Comparison of ENCODE assay signal across 1 cellular context in the genomic region with DNA sequence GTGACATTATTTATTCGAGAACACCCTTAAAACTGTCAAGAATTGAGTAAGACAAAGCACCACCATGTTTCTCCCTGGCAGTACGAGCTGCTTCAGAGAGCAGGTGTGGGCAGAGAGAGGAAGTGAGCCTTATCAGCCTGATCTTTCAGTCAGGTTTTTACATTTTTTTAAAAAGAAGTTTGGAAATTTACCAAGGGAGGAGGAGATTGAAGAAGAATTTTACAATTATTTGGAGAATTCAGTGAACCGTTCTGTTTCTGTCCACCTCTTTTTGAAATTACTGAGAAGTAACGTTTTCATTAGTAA.
TF ChIP-seq lines count a peak whose summit lies in the region.

No MANE protein-coding gene starts in this region.

TF ChIP-seq in K562, 482 proteins besides CTCF, POLR2A, EP300 and RAD21 (continued from another document):
- TF ChIP-seq ZFX (CRISPR knock-in tag; IDR thresholded peaks at IDR 0.05), result 0 out of 2 replicates have a peak, but pooled peaks have one; percentile 12
- TF ChIP-seq, protein P1, sequence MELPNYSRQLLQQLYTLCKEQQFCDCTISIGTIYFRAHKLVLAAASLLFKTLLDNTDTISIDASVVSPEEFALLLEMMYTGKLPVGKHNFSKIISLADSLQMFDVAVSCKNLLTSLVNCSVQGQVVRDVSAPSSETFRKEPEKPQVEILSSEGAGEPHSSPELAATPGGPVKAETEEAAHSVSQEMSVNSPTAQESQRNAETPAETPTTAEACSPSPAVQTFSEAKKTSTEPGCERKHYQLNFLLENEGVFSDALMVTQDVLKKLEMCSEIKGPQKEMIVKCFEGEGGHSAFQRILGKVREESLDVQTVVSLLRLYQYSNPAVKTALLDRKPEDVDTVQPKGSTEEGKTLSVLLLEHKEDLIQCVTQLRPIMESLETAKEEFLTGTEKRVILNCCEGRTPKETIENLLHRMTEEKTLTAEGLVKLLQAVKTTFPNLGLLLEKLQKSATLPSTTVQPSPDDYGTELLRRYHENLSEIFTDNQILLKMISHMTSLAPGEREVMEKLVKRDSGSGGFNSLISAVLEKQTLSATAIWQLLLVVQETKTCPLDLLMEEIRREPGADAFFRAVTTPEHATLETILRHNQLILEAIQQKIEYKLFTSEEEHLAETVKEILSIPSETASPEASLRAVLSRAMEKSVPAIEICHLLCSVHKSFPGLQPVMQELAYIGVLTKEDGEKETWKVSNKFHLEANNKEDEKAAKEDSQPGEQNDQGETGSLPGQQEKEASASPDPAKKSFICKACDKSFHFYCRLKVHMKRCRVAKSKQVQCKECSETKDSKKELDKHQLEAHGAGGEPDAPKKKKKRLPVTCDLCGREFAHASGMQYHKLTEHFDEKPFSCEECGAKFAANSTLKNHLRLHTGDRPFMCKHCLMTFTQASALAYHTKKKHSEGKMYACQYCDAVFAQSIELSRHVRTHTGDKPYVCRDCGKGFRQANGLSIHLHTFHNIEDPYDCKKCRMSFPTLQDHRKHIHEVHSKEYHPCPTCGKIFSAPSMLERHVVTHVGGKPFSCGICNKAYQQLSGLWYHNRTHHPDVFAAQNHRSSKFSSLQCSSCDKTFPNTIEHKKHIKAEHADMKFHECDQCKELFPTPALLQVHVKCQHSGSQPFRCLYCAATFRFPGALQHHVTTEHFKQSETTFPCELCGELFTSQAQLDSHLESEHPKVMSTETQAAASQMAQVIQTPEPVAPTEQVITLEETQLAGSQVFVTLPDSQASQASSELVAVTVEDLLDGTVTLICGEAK (IDR thresholded peaks at IDR 0.05), result peak; percentile 19; the same call in 1 of the 2 replicates
- TF ChIP-seq, protein P1 (CRISPR knock-in tag; IDR thresholded peaks at IDR 0.05), result no peak
- TF ChIP-seq RHOXF2B (CRISPR knock-in tag; conservative IDR thresholded peaks at IDR 0.05), result no peak
- TF ChIP-seq, protein P2, sequence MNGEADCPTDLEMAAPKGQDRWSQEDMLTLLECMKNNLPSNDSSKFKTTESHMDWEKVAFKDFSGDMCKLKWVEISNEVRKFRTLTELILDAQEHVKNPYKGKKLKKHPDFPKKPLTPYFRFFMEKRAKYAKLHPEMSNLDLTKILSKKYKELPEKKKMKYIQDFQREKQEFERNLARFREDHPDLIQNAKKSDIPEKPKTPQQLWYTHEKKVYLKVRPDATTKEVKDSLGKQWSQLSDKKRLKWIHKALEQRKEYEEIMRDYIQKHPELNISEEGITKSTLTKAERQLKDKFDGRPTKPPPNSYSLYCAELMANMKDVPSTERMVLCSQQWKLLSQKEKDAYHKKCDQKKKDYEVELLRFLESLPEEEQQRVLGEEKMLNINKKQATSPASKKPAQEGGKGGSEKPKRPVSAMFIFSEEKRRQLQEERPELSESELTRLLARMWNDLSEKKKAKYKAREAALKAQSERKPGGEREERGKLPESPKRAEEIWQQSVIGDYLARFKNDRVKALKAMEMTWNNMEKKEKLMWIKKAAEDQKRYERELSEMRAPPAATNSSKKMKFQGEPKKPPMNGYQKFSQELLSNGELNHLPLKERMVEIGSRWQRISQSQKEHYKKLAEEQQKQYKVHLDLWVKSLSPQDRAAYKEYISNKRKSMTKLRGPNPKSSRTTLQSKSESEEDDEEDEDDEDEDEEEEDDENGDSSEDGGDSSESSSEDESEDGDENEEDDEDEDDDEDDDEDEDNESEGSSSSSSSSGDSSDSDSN (IDR thresholded peaks at IDR 0.05; ENCODE audit: borderline replicate concordance in 1 of 2, low read depth in 2 of 2, low read length in 2 of 2), result 0 out of 4 replicates have a peak, but pooled peaks of 1 of the 2 experiments have one; percentile 6
- TF ChIP-seq CHD4 (IDR thresholded peaks at IDR 0.05; ENCODE audit: insufficient read depth, insufficient replicate concordance, low read depth, low read length, poor library complexity, severe bottlenecking), result no peak
- 0 out of 2 replicates have a peak, but pooled peaks have one; percentile 36 for TF ChIP-seq GATAD2A (IDR thresholded peaks at IDR 0.05)
- TF ChIP-seq ETV6 (IDR thresholded peaks at IDR 0.05; ENCODE audit: borderline replicate concordance in 1 of 2, low read depth in 2 of 2, low read length in 1 of 2), result no peak
- no peak for TF ChIP-seq ETV6 (CRISPR knock-in tag; IDR thresholded peaks at IDR 0.05; ENCODE audit: borderline replicate concordance)
- TF ChIP-seq SMARCE1 (IDR thresholded peaks at IDR 0.05), result peak; percentile 19; the same call in 1 of the 2 replicates
TF ChIP-seq in K562: peak in this region for 20.
